8 cellular contexts compared by ENCODE assay signal in the genomic region with DNA sequence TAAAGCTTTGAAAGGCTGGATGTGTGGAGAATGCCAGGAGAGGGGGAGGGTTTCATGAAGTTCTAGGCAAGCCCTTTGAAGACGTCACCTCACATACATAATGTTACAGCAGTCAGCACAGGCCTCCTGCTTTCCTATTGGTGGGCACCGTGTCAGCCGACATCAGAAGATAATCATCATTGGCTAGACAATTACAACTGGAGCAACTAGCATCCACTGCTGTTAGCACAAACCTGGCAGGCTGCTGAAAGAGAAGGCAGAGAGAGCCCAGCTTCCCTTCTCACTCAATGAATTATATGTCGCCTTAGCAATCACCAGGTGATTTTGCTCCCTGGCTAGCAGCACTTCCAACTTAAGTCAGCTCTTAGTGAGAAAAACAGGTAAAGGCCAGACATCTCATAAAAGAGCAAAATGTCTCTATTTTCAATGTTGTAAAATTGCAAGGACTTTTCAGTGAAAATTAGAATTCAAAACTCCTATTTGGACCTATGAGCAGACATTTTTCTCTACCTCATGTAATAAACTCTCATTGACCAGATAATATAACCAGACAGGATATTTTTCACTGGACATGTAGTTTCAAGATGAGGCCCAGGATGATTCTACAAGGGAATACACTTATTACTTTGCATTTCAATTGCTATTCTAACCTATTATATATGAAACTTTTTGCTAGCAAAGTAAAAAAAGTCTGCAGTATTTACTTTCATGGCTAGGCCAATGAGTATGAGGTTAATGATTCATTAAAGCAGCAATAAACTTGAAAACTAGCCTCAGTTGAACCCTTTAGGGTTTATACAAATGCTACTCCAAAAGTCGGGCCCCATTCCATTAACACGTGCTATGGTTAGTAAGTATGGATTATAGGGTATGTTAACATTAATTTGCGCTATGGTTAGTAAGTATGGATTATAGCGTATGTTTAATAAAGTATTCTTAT. TPM values are rescaled to one million over a fixed set of nuclear protein-coding genes. Genes with fewer than 3 reads are reported as not detected.
DNase-seq lines count a peak whose midpoint lies in the region; ATAC-seq, FAIRE-seq and TF ChIP-seq lines count a peak whose summit lies in the region.

No MANE protein-coding gene starts in this region.

- in situ Hi-C loops in HepG2 (cut with HindIII; ENCODE audit: extremely low pct_ligation_motif_present, low pct_unique_long_range_greater_than_20kb), result loop anchor here (25.0 kb wide), 1 partner anchor 757 kb away; the partner anchor contains the start of gene SEC24B

- H3K79me2 ChIP-seq in HepG2 (ENCODE audit: insufficient read depth, low read length), result peaks cover 48% of the 10 kb centered on the region

- peaks cover 0 to 6% of the 10 kb centered on the region in 2 experiments; a peak in 2 of 5 replicates for H3K36me3 ChIP-seq in HepG2 (replicated peaks in 1 of 2; ENCODE audit: control insufficient read depth in 1 of 2, insufficient read depth in 2 of 2, low read length in 2 of 2)

- TSS peak; percentile 94 for BruUV-seq in HepG2 (replicated peaks; lab: Mats Ljungman, UMichigan)

- TF ChIP-seq CTCF in HepG2 (CRISPR knock-in tag; IDR thresholded peaks at IDR 0.05), result no peak

- ATAC-seq in GM18858 (IDR thresholded peaks at IDR 0.05; ENCODE audit: unreplicated experiment) (peak; percentile 89), HG03039 (IDR thresholded peaks at IDR 0.05; ENCODE audit: unreplicated experiment) (peak; percentile 82), HepG2 (peak; percentile 61)

- TF ChIP-seq EP300 in HepG2 (IDR thresholded peaks at IDR 0.05; ENCODE audit: low read depth in 2 of 2, low read length in 2 of 2), result no peak
- no peak for TF ChIP-seq EP300 in HepG2 (CRISPR knock-in tag; IDR thresholded peaks at IDR 0.05; ENCODE audit: borderline replicate concordance)

- DNase-seq in 8988T, result peak; percentile 38
- DNase-seq in NCI-H2196 (lab: John Stamatoyannopoulos, UW; ENCODE audit: unreplicated experiment), result peak; percentile 92
- DNase-seq in activated CD4-positive, alpha-beta T cell treated with anti-CD3 and anti-CD28 coated beads for 4 hours, result peak; percentile 70 to 72
- peak; percentile 74 for DNase-seq in HepG2 (ENCODE audit: low spot score)
- peak; percentile 26 to 57 (median 57) for DNase-seq in stimulated activated CD4-positive, alpha-beta T cell treated with anti-CD3 and anti-CD28 coated beads, TNF-alpha, amount 100 ng/mL, for 4 hours (ENCODE audit: low read depth in 3 of 3)

- POLR2A ChIA-PET in HepG2 (lab: Yijun Ruan, JAX), result interaction anchor here (0.6 kb wide), 1 partner anchor 390 kb away, joined by 4 read pairs; no protein-coding TSS in a partner anchor

- TF ChIP-seq RAD21 in HepG2 (CRISPR knock-in tag; IDR thresholded peaks at IDR 0.05), result no peak

- no peaks in the 10 kb centered on the region; a peak in 1 of 5 replicates for H3K27me3 ChIP-seq in HepG2 (ENCODE audit: control insufficient read depth in 1 of 2, insufficient read depth in 2 of 2, low read length in 2 of 2)

- H3K27ac ChIP-seq in cingulate gyrus (ENCODE audit: low read depth, low read length) (peak overlapping the region; percentile 41), HepG2 (ENCODE audit: extremely low read length, insufficient read depth, low read length) (peak overlapping the region; percentile 65)

- H4K20me1 ChIP-seq in HepG2 (ENCODE audit: insufficient read depth, low read length), result no peaks in the 10 kb centered on the region

- H3K9ac ChIP-seq in HepG2 (ENCODE audit: insufficient read depth, low read depth, low read length), result peak overlapping the region; percentile 48

- peak overlapping the region; percentile 32 for H3K4me2 ChIP-seq in HepG2 (ENCODE audit: low read depth, low read length)

- H2AFZ ChIP-seq in HepG2 (ENCODE audit: low read length), result no peak overlapping the region

- peaks cover 50% of the 10 kb centered on the region for H3K4me1 ChIP-seq in HepG2 (ENCODE audit: insufficient read depth, low read length)

- H3K4me3 ChIP-seq in HepG2 (replicated peaks in 1 of 3; ENCODE audit: insufficient read depth in 1 of 3, low read depth in 2 of 3, low read length in 3 of 3), result no peak overlapping the region; a peak in 1 of 6 replicates

- CTCF ChIA-PET in HepG2 (lab: Yijun Ruan, JAX; ENCODE audit: low intra/inter-chr PET ratio, low total read pairs), result no interaction called here

- peak; percentile 78 to 89 for TF ChIP-seq POLR2A in HepG2 (IDR thresholded peaks at IDR 0.05; ENCODE audit: insufficient read depth in 1 of 2, low read depth in 2 of 2, low read length in 2 of 2)

- intact Hi-C loops in HepG2 (cut with micrococcal nuclease; ENCODE audit: unreplicated experiment), result no loop called here

- no peaks in the 10 kb centered on the region for H3K9me3 ChIP-seq in HepG2 (ENCODE audit: low read length)

- WGBS in HepG2 (ENCODE audit: low lambda C conversion rate), result 65% methylated on average over 8 of the region's 8 CpGs

- FAIRE-seq in HepG2 (lab: Jason Lieb, UNC), result peak; percentile 80

TF ChIP-seq in HepG2, 621 proteins besides CTCF, POLR2A, EP300 and RAD21 (continues in another document):
- TF ChIP-seq, protein P1, sequence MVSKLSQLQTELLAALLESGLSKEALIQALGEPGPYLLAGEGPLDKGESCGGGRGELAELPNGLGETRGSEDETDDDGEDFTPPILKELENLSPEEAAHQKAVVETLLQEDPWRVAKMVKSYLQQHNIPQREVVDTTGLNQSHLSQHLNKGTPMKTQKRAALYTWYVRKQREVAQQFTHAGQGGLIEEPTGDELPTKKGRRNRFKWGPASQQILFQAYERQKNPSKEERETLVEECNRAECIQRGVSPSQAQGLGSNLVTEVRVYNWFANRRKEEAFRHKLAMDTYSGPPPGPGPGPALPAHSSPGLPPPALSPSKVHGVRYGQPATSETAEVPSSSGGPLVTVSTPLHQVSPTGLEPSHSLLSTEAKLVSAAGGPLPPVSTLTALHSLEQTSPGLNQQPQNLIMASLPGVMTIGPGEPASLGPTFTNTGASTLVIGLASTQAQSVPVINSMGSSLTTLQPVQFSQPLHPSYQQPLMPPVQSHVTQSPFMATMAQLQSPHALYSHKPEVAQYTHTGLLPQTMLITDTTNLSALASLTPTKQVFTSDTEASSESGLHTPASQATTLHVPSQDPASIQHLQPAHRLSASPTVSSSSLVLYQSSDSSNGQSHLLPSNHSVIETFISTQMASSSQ (IDR thresholded peaks at IDR 0.05; ENCODE audit: low read depth), result 0 out of 2 replicates have a peak, but pooled peaks have one; percentile 28
- TF ChIP-seq, protein P1 (CRISPR knock-in tag; IDR thresholded peaks at IDR 0.05; ENCODE audit: borderline replicate concordance), result no peak
- 0 out of 2 replicates have a peak, but pooled peaks have one; percentile 39 for TF ChIP-seq REPIN1 (CRISPR knock-in tag; IDR thresholded peaks at IDR 0.05; ENCODE audit: borderline replicate concordance, low read depth)
- TF ChIP-seq HES4 (CRISPR knock-in tag; IDR thresholded peaks at IDR 0.05; ENCODE audit: borderline replicate concordance), result no peak
- peak; percentile 94 for TF ChIP-seq POLR2AphosphoS5 (IDR thresholded peaks at IDR 0.05; ENCODE audit: low read depth, low read length)
- TF ChIP-seq POGZ (CRISPR knock-in tag; IDR thresholded peaks at IDR 0.05), result peak; percentile 67
- no peak for TF ChIP-seq BCL6 (CRISPR knock-in tag; IDR thresholded peaks at IDR 0.05)
- TF ChIP-seq REL (CRISPR knock-in tag; conservative IDR thresholded peaks at IDR 0.05), result no peak
- peak; percentile 91 for TF ChIP-seq DR1 (CRISPR knock-in tag; IDR thresholded peaks at IDR 0.05)
- TF ChIP-seq RXRB (CRISPR knock-in tag; IDR thresholded peaks at IDR 0.05; ENCODE audit: borderline replicate concordance), result 0 out of 2 replicates have a peak, but pooled peaks have one; percentile 10
- TF ChIP-seq ZMYM4 (CRISPR knock-in tag; IDR thresholded peaks at IDR 0.05), result peak; percentile 76
- no peak for TF ChIP-seq KLF12 (CRISPR knock-in tag; IDR thresholded peaks at IDR 0.05; ENCODE audit: borderline replicate concordance)
- no peak for TF ChIP-seq ZNF607 (CRISPR knock-in tag; IDR thresholded peaks at IDR 0.05; ENCODE audit: borderline replicate concordance)

RNA-seq across cellular contexts. Expression of gene ELOVL6, which starts 4.3 kb away (rescaled TPM):
- 14.1 and 19.6 TPM in 2 replicates for total RNA-seq in HepG2 (2016; rRNA removed; fragmentation: Illumina TruSeq; extraction: Trizol)
- 0.71 and 3.1 TPM in 2 replicates for total RNA-seq in HepG2 (2016; cell fraction: cytosol; rRNA removed; fragmentation: Illumina TruSeq; extraction: Trizol; ENCODE audit: low read depth)
- 15.5 and 16.4 TPM in 2 replicates for total RNA-seq in HepG2 (2016; cell fraction: insoluble cytoplasmic fraction; rRNA removed; fragmentation: Illumina TruSeq; extraction: Trizol)
- 8.2 and 9.0 TPM in 2 replicates for total RNA-seq in HepG2 (2016; cell fraction: membrane; rRNA removed; fragmentation: Illumina TruSeq; extraction: Trizol)
- 18.1 and 18.9 TPM in 2 replicates for total RNA-seq in HepG2 (2016; cell fraction: nucleus; rRNA removed; fragmentation: Illumina TruSeq; extraction: Trizol)
- polyA plus RNA-seq in HepG2 (2011; rRNA removed), result 23.2 and 35.7 TPM in 2 replicates
- polyA plus RNA-seq in HepG2 (2011; cell fraction: cytosol; rRNA removed), result 10.7 and 22.7 TPM in 2 replicates
- 10.2 and 14.1 TPM in 2 replicates for polyA plus RNA-seq in HepG2 (2011; cell fraction: nucleus; rRNA removed)
- 39.6 and 48.4 TPM in 2 replicates for polyA plus RNA-seq in HepG2 (2012)
- polyA plus RNA-seq in HepG2 (2016; cell fraction: cytosol; fragmentation: Illumina TruSeq; extraction: Trizol; ENCODE audit: low read depth), result 3.2 and 4.5 TPM in 2 replicates
- 21.8 and 24.4 TPM in 2 replicates for polyA plus RNA-seq in HepG2 (2016; cell fraction: insoluble cytoplasmic fraction; fragmentation: Illumina TruSeq; extraction: Trizol; ENCODE audit: low read depth)
- 7.5 and 9.5 TPM in 2 replicates for polyA plus RNA-seq in HepG2 (2016; cell fraction: membrane; fragmentation: Illumina TruSeq; extraction: Trizol; ENCODE audit: low read depth)
- 32.3 and 35.2 TPM in 2 replicates for polyA plus RNA-seq in HepG2 (2016; cell fraction: nucleus; fragmentation: Illumina TruSeq; extraction: Trizol; ENCODE audit: insufficient read depth, low read depth)
- polyA minus RNA-seq in HepG2 (2011; rRNA and poly(A)+ RNA removed; ENCODE audit: low replicate concordance), result 11.9 and 32.9 TPM in 2 replicates
- 13.3 and 29.7 TPM in 2 replicates for polyA minus RNA-seq in HepG2 (2011; cell fraction: cytosol; rRNA and poly(A)+ RNA removed)
- polyA minus RNA-seq in HepG2 (2011; cell fraction: nucleus; rRNA and poly(A)+ RNA removed), result 21.6 and 31.1 TPM in 2 replicates

Comparison
In these comparisons a context has a peak if more than half of its experiments do, and no peak if none do; other contexts are left out.
1. DNase-seq: peak in every context shown above with its lines; median percentile 92 in NCI-H2196; 74 in HepG2; 71 in activated CD4-positive, alpha-beta T cell treated with anti-CD3 and anti-CD28 coated beads for 4 hours; 57 in stimulated activated CD4-positive, alpha-beta T cell treated with anti-CD3 and anti-CD28 coated beads, TNF-alpha, amount 100 ng/mL, for 4 hours; 38 in 8988T.